Comparison of ENCODE assay signal across 11 cellular contexts in the genomic region with DNA sequence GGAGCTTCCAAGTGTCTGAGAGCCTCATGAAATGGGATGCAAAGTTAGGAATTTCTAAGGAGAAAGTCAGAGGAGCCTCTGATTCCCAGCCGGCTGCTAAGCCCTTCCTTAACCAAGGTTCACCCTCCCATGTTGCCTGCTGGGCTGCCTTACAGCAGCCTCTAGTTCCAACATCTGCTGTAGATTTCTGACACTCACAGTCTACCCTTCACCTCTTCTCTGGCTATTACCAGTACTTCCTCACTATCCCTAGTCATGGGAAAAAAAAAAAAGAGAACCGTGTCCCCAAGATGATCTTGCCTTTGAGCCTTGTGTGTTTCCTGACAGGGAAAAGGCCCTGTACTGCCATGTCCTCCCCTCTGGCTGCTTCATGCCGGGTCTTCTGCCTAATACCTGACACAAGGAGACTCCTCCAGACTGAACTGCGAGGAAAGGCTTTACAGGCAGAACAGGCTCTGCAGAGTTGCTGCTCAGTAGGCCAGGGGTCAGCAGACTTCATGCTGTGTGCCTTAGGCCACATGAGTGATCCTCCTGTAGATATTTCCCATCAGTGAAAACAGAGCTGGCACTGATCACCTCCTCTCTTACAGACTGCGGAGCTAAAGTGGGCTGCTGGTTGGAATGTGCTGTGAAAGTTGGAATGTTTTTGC. TPM values are rescaled to one million over a fixed set of nuclear protein-coding genes. Genes with fewer than 3 reads are reported as not detected.
DNase-seq lines count a peak whose midpoint lies in the region; ATAC-seq, FAIRE-seq and TF ChIP-seq lines count a peak whose summit lies in the region.
"Had no signal": no experiment of that assay in that cellular context is flagged by ENCODE, and none has a peak within 500 bp of the region (broad histone marks: within the 10 kb centered on the region; RNA-seq: fewer than 3 reads in every experiment).

No MANE protein-coding gene starts in this region.

- no peak overlapping the region for H2BK15ac ChIP-seq in H1 (ENCODE audit: low read length)

- no peaks in the 10 kb centered on the region for H3K79me1 ChIP-seq in H1 (ENCODE audit: low read depth, low read length)

- no peak overlapping the region for H3K4me2 ChIP-seq in H1 (ENCODE audit: insufficient read depth in 1 of 2, low read depth in 2 of 2, low read length in 2 of 2)
- peak overlapping the region; percentile 30 for H3K4me2 ChIP-seq in smooth muscle cell

- H3K4ac ChIP-seq in H1 (replicated peaks; ENCODE audit: insufficient read length, low read depth, low read length) = no peak overlapping the region

- H3K9me3 Mint-ChIP-seq in activated naive CD4-positive, alpha-beta T cell treated with anti-CD3 and anti-CD28 coated beads for 36 hours = peaks cover 6% of the 10 kb centered on the region

- H3K79me2 ChIP-seq in H1 (ENCODE audit: control insufficient read depth in 1 of 2, insufficient read depth in 2 of 2, low read length in 2 of 2) (no peaks in the 10 kb centered on the region), smooth muscle cell (ENCODE audit: low read depth) (no peaks in the 10 kb centered on the region)

- ATAC-seq in GM19452 (IDR thresholded peaks at IDR 0.05; ENCODE audit: unreplicated experiment) = no peak
- ATAC-seq in HG03520 (IDR thresholded peaks at IDR 0.05; ENCODE audit: unreplicated experiment) = no peak

- no peak overlapping the region for H2BK20ac ChIP-seq in H1 (ENCODE audit: low read length)

- no peak for DNase-seq in activated naive CD4-positive, alpha-beta T cell treated with anti-CD3 and anti-CD28 coated beads for 36 hours
- DNase-seq in activated naive CD4-positive, alpha-beta T cell treated with Interleukin-2 at 50 U/mL for 16 hours = no peak
- DNase-seq in LNCaP clone FGC (ENCODE audit: low read depth) = peak; percentile 64
- no peak for DNase-seq in H1 (ENCODE audit: low read depth in 1 of 2, low spot score in 2 of 2)
- no peak for DNase-seq in smooth muscle cell (lab: John Stamatoyannopoulos, UW; ENCODE audit: unreplicated experiment)
- no peak for DNase-seq in D341Med (ENCODE audit: low spot score)
- DNase-seq: AML-193, GOT3 had no signal

- H3K9ac ChIP-seq in H1 (replicated peaks in 1 of 4; ENCODE audit: extremely low read depth in 1 of 4, low read depth in 3 of 4, low read length in 3 of 4) (no peak overlapping the region), smooth muscle cell (ENCODE audit: low read depth) (peak overlapping the region; percentile 9)

- H3K23me2 ChIP-seq in H1 (ENCODE audit: low read depth, low read length) = no peaks in the 10 kb centered on the region

- H3K9me3 ChIP-seq in H1 (ENCODE audit: insufficient read depth in 2 of 2, low read depth in 1 of 2, low read length in 1 of 2) (peaks cover 4 to 7% of the 10 kb centered on the region in 2 experiments; a peak in 3 of 4 replicates), smooth muscle cell (replicated peaks; ENCODE audit: low read depth) (no peaks in the 10 kb centered on the region)
- H3K9me3 ChIP-seq: tibial nerve had no signal

- intact Hi-C loops in activated naive CD4-positive, alpha-beta T cell treated with anti-CD3 and anti-CD28 coated beads for 36 hours (cut with micrococcal nuclease) = no loop called here

- H3K27ac Mint-ChIP-seq in activated naive CD4-positive, alpha-beta T cell treated with anti-CD3 and anti-CD28 coated beads for 36 hours = peak overlapping the region; percentile 56

- H3K27me3 ChIP-seq in H1 (replicated peaks in 1 of 4; ENCODE audit: control insufficient read depth in 3 of 4, extremely low read depth in 1 of 4, insufficient read depth in 3 of 4, low read length in 3 of 4) = no peaks in the 10 kb centered on the region
- H3K27me3 ChIP-seq in smooth muscle cell (ENCODE audit: low read depth) = no peaks in the 10 kb centered on the region
- H3K27me3 ChIP-seq: tibial nerve had no signal

- no peak for TF ChIP-seq POLR2A in H1 (IDR thresholded peaks at IDR 0.05; ENCODE audit: control extremely low read depth in 1 of 2, low read depth in 2 of 2, low read length in 2 of 2)

- no peak overlapping the region for H2BK5ac ChIP-seq in H1 (ENCODE audit: low read depth, low read length)

- H4K20me1 ChIP-seq in H1 (replicated peaks in 1 of 2; ENCODE audit: control insufficient read depth in 1 of 2, insufficient read depth in 2 of 2, low read length in 2 of 2) (no peaks in the 10 kb centered on the region), smooth muscle cell (ENCODE audit: low read depth) (no peaks in the 10 kb centered on the region)

- H3K4me3 ChIP-seq in LNCaP clone FGC (ENCODE audit: low read depth, low read length) (no peak overlapping the region), H1 (ENCODE audit: extremely low read depth in 1 of 4, insufficient read depth in 2 of 4, low read depth in 3 of 4, low read length in 4 of 4) (no peak overlapping the region), smooth muscle cell (no peak overlapping the region)
- H3K4me3 ChIP-seq: tibial nerve had no signal

- no peak overlapping the region for H4K5ac ChIP-seq in H1 (ENCODE audit: insufficient read length, low read depth, low read length)

- H3K18ac ChIP-seq in H1 (ENCODE audit: extremely low read depth, low read length) = peak overlapping the region; percentile 14; the same call in 1 of the 2 replicates

- H3F3A ChIP-seq in smooth muscle cell (ENCODE audit: low read depth) = no peaks in the 10 kb centered on the region

- H3K23ac ChIP-seq in H1 (ENCODE audit: insufficient read length) = no peak overlapping the region

- no peak overlapping the region for H2AFZ ChIP-seq in H1 (ENCODE audit: low read length)
- no peak overlapping the region for H2AFZ ChIP-seq in smooth muscle cell (ENCODE audit: low read depth)

- H3K36me3 ChIP-seq in H1 (ENCODE audit: control insufficient read depth in 2 of 4, insufficient read depth in 4 of 4, low read length in 3 of 4) (no peaks in the 10 kb centered on the region), smooth muscle cell (ENCODE audit: low read depth) (no peaks in the 10 kb centered on the region)
- H3K36me3 ChIP-seq: tibial nerve had no signal

- no peak overlapping the region for H3K4me3 Mint-ChIP-seq in activated naive CD4-positive, alpha-beta T cell treated with anti-CD3 and anti-CD28 coated beads for 36 hours

- FAIRE-seq in H1 (lab: Jason Lieb, UNC) = no peak

- POLR2A ChIA-PET in H1 (lab: Charles Lee; ENCODE audit: partially characterized antibody) = no interaction called here

- no peak overlapping the region for H2AK5ac ChIP-seq in H1 (ENCODE audit: low read depth, low read length)

- H2BK12ac ChIP-seq in H1 (ENCODE audit: low read depth, low read length) = no peak overlapping the region

- H3K27ac ChIP-seq in H1 (ENCODE audit: low read depth, low read length) (no peak overlapping the region), smooth muscle cell (ENCODE audit: low read depth) (peak overlapping the region; percentile 75)
- H3K27ac ChIP-seq: tibial nerve had no signal

- TF ChIP-seq EP300 in H1 (IDR thresholded peaks at IDR 0.05; ENCODE audit: borderline replicate concordance in 1 of 2, low read depth in 2 of 2, low read length in 2 of 2) = no peak

- H4K8ac ChIP-seq in H1 (ENCODE audit: extremely low read depth, insufficient read depth, low read length) = peak overlapping the region; percentile 51; the same call in 1 of the 2 replicates

- H3K14ac ChIP-seq in H1 (ENCODE audit: insufficient read length) = no peak overlapping the region

- TF ChIP-seq RAD21 in H1 (IDR thresholded peaks at IDR 0.05 in 1 of 2, conservative IDR thresholded peaks at IDR 0.05 in 1 of 2; ENCODE audit: low read depth in 2 of 2, low read length in 2 of 2) = no peak

- H3K27me3 Mint-ChIP-seq in activated naive CD4-positive, alpha-beta T cell treated with anti-CD3 and anti-CD28 coated beads for 36 hours (ENCODE audit: low read depth) = no peaks in the 10 kb centered on the region

- H3K4me1 ChIP-seq in H1 (replicated peaks in 1 of 4; ENCODE audit: control insufficient read depth in 3 of 4, insufficient read depth in 4 of 4, low read length in 3 of 4) (0 out of 7 replicates have a peak, but pooled peaks cover 0 to 2% (median 0%) of the 10 kb centered on the region in 4 experiments), smooth muscle cell (ENCODE audit: low read depth) (no peaks in the 10 kb centered on the region)

- CTCF ChIA-PET in activated naive CD4-positive, alpha-beta T cell treated with anti-CD3 and anti-CD28 coated beads for 36 hours (lab: Charles Lee) = interaction anchor here (0.7 kb wide), 1 partner anchor 18 kb away, joined by 3 read pairs; no protein-coding TSS in a partner anchor
- CTCF ChIA-PET in H1 (lab: Charles Lee; ENCODE audit: partially characterized antibody) = interaction anchor here (1.2 to 1.4 kb wide), 2 partner anchors 14 to 31 kb away, joined by 3 read pairs; no protein-coding TSS in a partner anchor

- H4K91ac ChIP-seq in H1 (replicated peaks; ENCODE audit: insufficient read length, low read length) = no peak overlapping the region

- no peak for TF ChIP-seq CTCF in LNCaP clone FGC (IDR thresholded peaks at IDR 0.05; ENCODE audit: control insufficient read depth, extremely low read depth, insufficient read depth)
- no peak for TF ChIP-seq CTCF in H1 (IDR thresholded peaks at IDR 0.05; ENCODE audit: control extremely low read depth in 1 of 3, insufficient read depth in 1 of 3, low read depth in 1 of 3, low read length in 3 of 3)
- no peak for TF ChIP-seq CTCF in smooth muscle cell (IDR thresholded peaks at IDR 0.05; ENCODE audit: borderline replicate concordance, insufficient read depth, poor library complexity, severe bottlenecking)

- H2BK120ac ChIP-seq in H1 (replicated peaks; ENCODE audit: low read depth, low read length) = no peak overlapping the region

- 84% methylated on average over 5 of the region's 5 CpGs; no CpG with 5 or more reads in 1 of the 2 experiments for WGBS in H1 (ENCODE audit: extremely low coverage in 1 of 2, insufficient coverage in 1 of 2, insufficient read length in 1 of 2, insufficient replicate concordance in 2 of 2, low coverage in 1 of 2, low lambda C conversion rate in 2 of 2, missing lambda C conversion rate in 1 of 2), 2 experiments
- WGBS in smooth muscle cell (ENCODE audit: low lambda C conversion rate) = 64% methylated on average over 5 of the region's 5 CpGs

- no peak overlapping the region for H3K56ac ChIP-seq in H1 (replicated peaks; ENCODE audit: insufficient read length, low read depth, low read length)

- peaks cover 15% of the 10 kb centered on the region for H3K36me3 Mint-ChIP-seq in activated naive CD4-positive, alpha-beta T cell treated with anti-CD3 and anti-CD28 coated beads for 36 hours (ENCODE audit: low read depth)

- peaks cover 51% of the 10 kb centered on the region for H3K4me1 Mint-ChIP-seq in activated naive CD4-positive, alpha-beta T cell treated with anti-CD3 and anti-CD28 coated beads for 36 hours (ENCODE audit: low read depth)

RNA-seq across cellular contexts. Expression of a gene that starts 46.8 kb away (rescaled TPM):
- 100 to 1,000 TPM; 149 to 158 TPM for total RNA-seq in activated naive CD4-positive, alpha-beta T cell treated with anti-CD3 and anti-CD28 coated beads for 36 hours
- total RNA-seq in H1 (2021; fragmentation: NEBNext Ultra II Directional; extraction: Animal tissue kit (Norgen Biotek cat#: 25700)) = 5.2 and 6.4 TPM in 2 replicates
- polyA plus RNA-seq in H1 (2011; rRNA removed) (7.0 and 8.9 TPM in 2 replicates), smooth muscle cell (1.5 and 7.1 TPM in 2 replicates)
- 7.5 TPM for polyA plus RNA-seq in H1 (2011; cell fraction: cytosol; rRNA removed)
- 11.9 TPM for polyA plus RNA-seq in H1 (2011; cell fraction: nucleus; rRNA removed)
- polyA plus RNA-seq in H1 (2012, experiment 1 of 2) = 4.0 to 7.5 TPM (median 5.5 TPM) in 4 replicates
- polyA plus RNA-seq in H1 (2012, experiment 2 of 2) = 0.93 TPM
- polyA plus RNA-seq in H1 (2013, experiment 1 of 2) = 5.1 TPM
- polyA plus RNA-seq in H1 (2013, experiment 2 of 2) = 5.2 TPM
- 21.9 and 23.9 TPM in 2 replicates for polyA minus RNA-seq in H1 (2011; rRNA and poly(A)+ RNA removed)
- 16.1 TPM for polyA minus RNA-seq in H1 (2011; cell fraction: cytosol; rRNA and poly(A)+ RNA removed)
- polyA minus RNA-seq in H1 (2011; cell fraction: nucleus; rRNA and poly(A)+ RNA removed) = 17.3 TPM
- total RNA-seq in smooth muscle cell = 4.9 and 7.6 TPM in 2 replicates

Comparison
In these comparisons a context has a peak if more than half of its experiments do, and no peak if none do; other contexts are left out.
1. RNA of a gene that starts 46.8 kb away (total RNA-seq): 149 to 158 TPM in activated naive CD4-positive, alpha-beta T cell treated with anti-CD3 and anti-CD28 coated beads for 36 hours; 4.9 to 7.6 TPM in smooth muscle cell and 5.2 to 6.4 TPM in H1; every median in the first group is over 10 times any median in the second.